Comparison of ENCODE assay signal across 8 cellular contexts in the genomic region with DNA sequence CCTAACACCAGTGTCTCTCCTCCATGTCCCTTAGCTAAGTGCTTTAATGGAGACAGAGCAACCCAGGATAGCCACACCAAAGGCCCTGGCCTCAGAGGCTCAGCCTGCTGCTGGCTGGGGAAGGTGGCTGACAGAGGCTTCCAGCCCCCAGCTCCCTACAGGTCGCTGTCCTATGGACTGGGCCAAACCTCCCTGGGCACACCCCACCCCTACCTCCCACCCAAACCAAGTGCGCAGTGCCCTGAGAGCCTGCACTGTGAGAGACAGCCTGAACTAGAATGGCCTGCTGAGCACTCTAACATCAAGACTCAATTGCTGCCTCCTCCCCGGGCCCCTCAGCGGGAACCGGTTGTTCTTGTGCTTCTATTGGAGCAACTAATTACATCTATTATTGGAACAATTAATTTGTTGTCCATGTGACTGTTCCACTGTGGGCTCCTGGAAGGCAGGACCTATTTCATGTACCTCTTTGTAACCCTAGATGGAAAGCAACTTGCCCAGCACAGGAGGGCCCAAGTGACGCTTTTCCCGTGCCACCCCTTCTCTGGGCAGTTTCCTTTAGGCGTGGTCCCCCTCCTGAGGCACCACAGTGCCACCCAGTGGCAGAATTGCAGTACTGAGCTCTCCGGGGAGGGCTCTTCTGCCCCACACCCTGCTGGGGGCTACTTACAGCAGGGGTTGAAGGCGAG.
DNase-seq lines count a peak whose midpoint lies in the region; ATAC-seq, FAIRE-seq and TF ChIP-seq lines count a peak whose summit lies in the region.

No MANE protein-coding gene starts in this region.

- peak; percentile 95 for FAIRE-seq in GM12892 (lab: Jason Lieb, UNC)

- no peak for TF ChIP-seq POLR2A in GM12892 (IDR thresholded peaks at IDR 0.05; ENCODE audit: low read depth, low read length)
- no peak for TF ChIP-seq POLR2A in NB4 (IDR thresholded peaks at IDR 0.05; ENCODE audit: extremely low read depth, insufficient read length)

- DNase-seq in GM12892 (ENCODE audit: insufficient read length) (peak; percentile 67), HFFc6 (peak; percentile 33), NB4 (ENCODE audit: low read depth) (peak; percentile 77), SW480 (ENCODE audit: low spot score) (peak; percentile 53), amniotic epithelial cell (ENCODE audit: low read depth) (peak; percentile 33), right atrium auricular region (ENCODE audit: low spot score) (peak; percentile 60), sciatic nerve (ENCODE audit: low spot score) (peak; percentile 80), OCI-M2 (lab: John Stamatoyannopoulos, UW; ENCODE audit: unreplicated experiment) (no peak)

- peak; percentile 93 for ATAC-seq in sciatic nerve

- H3K9me3 ChIP-seq in right atrium auricular region = no peaks in the 10 kb centered on the region

- peaks cover 3% of the 10 kb centered on the region for H3K27me3 Mint-ChIP-seq in HFFc6 (ENCODE audit: insufficient read depth)

- H3K27me3 ChIP-seq in right atrium auricular region = no peaks in the 10 kb centered on the region

- TF ChIP-seq CTCF in HFFc6 (IDR thresholded peaks at IDR 0.05) = peak; percentile 98
- TF ChIP-seq CTCF in NB4 (IDR thresholded peaks at IDR 0.05; ENCODE audit: low read depth, low read length) = peak; percentile 93
- peak; percentile 93 to 98 for TF ChIP-seq CTCF in right atrium auricular region (IDR thresholded peaks at IDR 0.05)

- intact Hi-C loops in sciatic nerve (cut with DNase I) = no loop called here

- H3K36me3 Mint-ChIP-seq in HFFc6 (ENCODE audit: low read depth) = no peaks in the 10 kb centered on the region

- peak overlapping the region in 1 of 2 donors; percentile 33 for H3K27ac ChIP-seq in right atrium auricular region

- H3K4me1 ChIP-seq in right atrium auricular region = peaks cover 0 to 10% of the 10 kb centered on the region in 2 donors

- peaks cover 13% of the 10 kb centered on the region for H3K4me1 Mint-ChIP-seq in HFFc6 (ENCODE audit: low read depth)

- no peak overlapping the region for H3K4me3 ChIP-seq in NB4 (ENCODE audit: low read depth, low read length)
- no peak overlapping the region for H3K4me3 ChIP-seq in right atrium auricular region

- H3K9me3 Mint-ChIP-seq in HFFc6 = no peaks in the 10 kb centered on the region

- H3K36me3 ChIP-seq in right atrium auricular region = no peaks in the 10 kb centered on the region

- no peak overlapping the region for H3K27ac Mint-ChIP-seq in HFFc6

- peak overlapping the region; percentile 53 for H3K4me3 Mint-ChIP-seq in HFFc6
